Comparison of ENCODE assay signal across 19 cellular contexts in genomic region chr17:57032343-57032742, GRCh38. TPM values are rescaled to one million over a fixed set of nuclear protein-coding genes. Genes with fewer than 3 reads are reported as not detected.
A peak's percentile ranks its signal among the peaks of the same experiment; 100 is the strongest.
DNase-seq lines count a peak whose midpoint lies in the region; ATAC-seq and TF ChIP-seq lines count a peak whose summit lies in the region.
"Had no signal": no experiment of that assay in that cellular context is flagged by ENCODE, and none has a peak within 500 bp of the region (broad histone marks: within the 10 kb centered on the region; RNA-seq: fewer than 3 reads in every experiment).

No MANE protein-coding gene starts in this region.

- no peak overlapping the region for H2BK12ac ChIP-seq in neuronal stem cell (ENCODE audit: low read length)

- no peak for TF ChIP-seq POLR2A in gastroesophageal sphincter (IDR thresholded peaks at IDR 0.05)

- H3K27ac ChIP-seq in C4-2B (peak overlapping the region; percentile 68), gastroesophageal sphincter (peak overlapping the region; percentile 78 to 96 (median 86)), neuronal stem cell (replicated peaks; ENCODE audit: low read length) (no peak overlapping the region), OCI-LY7 (ENCODE audit: low read depth, low read length, poor library complexity, severe bottlenecking) (no peak overlapping the region)
- H3K27ac ChIP-seq: A549 had no signal

- H2BK15ac ChIP-seq in neuronal stem cell (ENCODE audit: low read length) = no peak overlapping the region

- no peak overlapping the region for H3K18ac ChIP-seq in neuronal stem cell (ENCODE audit: low read length)

- peak; percentile 29 for TF ChIP-seq EP300 in gastroesophageal sphincter (IDR thresholded peaks at IDR 0.05)

- no peak overlapping the region for H4K8ac ChIP-seq in neuronal stem cell (ENCODE audit: low read depth, low read length)

- no peak overlapping the region for H2AK5ac ChIP-seq in neuronal stem cell (ENCODE audit: low read depth, low read length)

- no peaks in the 10 kb centered on the region for H3K9me2 ChIP-seq in OCI-LY7 (ENCODE audit: insufficient read depth, low read length)

- DNase-seq in NCI-H2227 treated with DMSO at 0.1 percent for 48 hours (lab: John Stamatoyannopoulos, UW) (peak; percentile 31), neuronal stem cell (ENCODE audit: low spot score) (no peak), NCI-H82 treated with DMSO at 0.1 percent for 48 hours (lab: John Stamatoyannopoulos, UW; ENCODE audit: unreplicated experiment) (no peak), OCI-LY7 (ENCODE audit: low spot score) (no peak), NCI-H2196 (lab: John Stamatoyannopoulos, UW; ENCODE audit: unreplicated experiment) (no peak)
- DNase-seq: activated CD8-positive, alpha-beta memory T cell treated with anti-CD3 and anti-CD28 coated beads, Interleukin-2, amount 10 ng/mL, durations not matched to agents 7 days and 5 days; activated naive CD8-positive, alpha-beta T cell treated with anti-CD3 and anti-CD28 coated beads, Interleukin-2, amount 50 U/mL, for 24 hours; Calu3; effector memory CD8-positive, alpha-beta T cell; H7; mesendoderm; NCI-H2081 treated with DMSO at 0.1 percent for 48 hours; retina; RPMI8226 had no signal

- H3K36me3 ChIP-seq in gastroesophageal sphincter (no peaks in the 10 kb centered on the region), neuronal stem cell (replicated peaks in 1 of 2; ENCODE audit: control insufficient read depth in 2 of 2, insufficient read depth in 2 of 2, low read length in 2 of 2) (no peaks in the 10 kb centered on the region), OCI-LY7 (ENCODE audit: insufficient read depth, low read length) (no peaks in the 10 kb centered on the region; the same call in 1 of the 2 replicates)

- H3K14ac ChIP-seq in neuronal stem cell (ENCODE audit: low read length) = no peak overlapping the region

- H2BK5ac ChIP-seq in neuronal stem cell (ENCODE audit: low read length) = no peak overlapping the region

- H3K4me2 ChIP-seq in neuronal stem cell (ENCODE audit: insufficient read depth, low read length, poor library complexity, severe bottlenecking) (no peak overlapping the region), OCI-LY7 (ENCODE audit: low read length) (no peak overlapping the region)
- H3K4me2 ChIP-seq: A549 had no signal

- intact Hi-C loops in OCI-LY7 (cut with micrococcal nuclease; ENCODE audit: unreplicated experiment) = no loop called here

- no peaks in the 10 kb centered on the region for H4K20me1 ChIP-seq in OCI-LY7 (ENCODE audit: insufficient read depth, low read length)

- H2BK120ac ChIP-seq in neuronal stem cell (ENCODE audit: low read depth, low read length) = no peak overlapping the region

- H2AFZ ChIP-seq in neuronal stem cell (ENCODE audit: low read length) (peak overlapping the region; percentile 19), OCI-LY7 (ENCODE audit: low read length) (no peak overlapping the region)

- 15 to 18% methylated on average over 6 to 8 of the region's 8 CpGs for WGBS in gastroesophageal sphincter (ENCODE audit: low coverage in 1 of 2), 2 donors
- no CpG with 5 or more reads among the region's 8 CpGs for WGBS in neuronal stem cell (ENCODE audit: extremely low coverage in 2 of 2, insufficient read length in 2 of 2, insufficient replicate concordance in 1 of 2), 2 donors

- H3K4ac ChIP-seq in neuronal stem cell (ENCODE audit: low read length) = no peak overlapping the region

- ATAC-seq in gastroesophageal sphincter (peak; percentile 87), GM19328 (IDR thresholded peaks at IDR 0.05; ENCODE audit: unreplicated experiment) (no peak)
- ATAC-seq: A549; activated CD8-positive, alpha-beta memory T cell treated with anti-CD3 and anti-CD28 coated beads, Interleukin-2, amount 10 ng/mL, durations not matched to agents 7 days and 5 days; activated naive CD8-positive, alpha-beta T cell treated with anti-CD3 and anti-CD28 coated beads, Interleukin-2, amount 50 U/mL, for 24 hours; effector memory CD8-positive, alpha-beta T cell; HepG2 had no signal

- H3K27me3 ChIP-seq in gastroesophageal sphincter (no peaks in the 10 kb centered on the region), neuronal stem cell (ENCODE audit: control insufficient read depth in 3 of 3, insufficient read depth in 3 of 3, low read depth in 1 of 3, low read length in 3 of 3) (peaks cover 0 to 7% (median 0%) of the 10 kb centered on the region in 3 experiments)

- H3K9me3 ChIP-seq in gastroesophageal sphincter = no peaks in the 10 kb centered on the region
- peaks cover 2 to 5% of the 10 kb centered on the region in 2 donors for H3K9me3 ChIP-seq in neuronal stem cell (replicated peaks in 1 of 2; ENCODE audit: control insufficient read depth in 2 of 2, insufficient read depth in 1 of 2, low read depth in 1 of 2, low read length in 2 of 2)
- peaks cover 6% of the 10 kb centered on the region; the same call in 1 of the 2 replicates for H3K9me3 ChIP-seq in OCI-LY7 (ENCODE audit: low read length)

- no peaks in the 10 kb centered on the region for H3K79me1 ChIP-seq in neuronal stem cell (ENCODE audit: low read depth, low read length)

- no peaks in the 10 kb centered on the region for H3K79me2 ChIP-seq in OCI-LY7 (ENCODE audit: insufficient read depth, low read depth, low read length)

- no TSS peak for BruUV-seq in OCI-LY7 (replicated peaks; lab: Mats Ljungman, UMichigan)

- CTCF ChIA-PET in OCI-LY7 (lab: Charles Lee; ENCODE audit: unreplicated experiment) = no interaction called here

- POLR2A ChIA-PET in OCI-LY7 (lab: Charles Lee) = no interaction called here

- peaks cover 7 to 57% (median 12%) of the 10 kb centered on the region in 3 donors for H3K4me1 ChIP-seq in gastroesophageal sphincter
- peaks cover 2 to 4% of the 10 kb centered on the region in 2 donors for H3K4me1 ChIP-seq in neuronal stem cell (ENCODE audit: control insufficient read depth in 2 of 2, insufficient read depth in 1 of 2, low read depth in 1 of 2, low read length in 2 of 2)
- H3K4me1 ChIP-seq in OCI-LY7 (ENCODE audit: insufficient read depth, low read length, poor library complexity, severe bottlenecking) = no peaks in the 10 kb centered on the region

- no peak overlapping the region for H3K9ac ChIP-seq in neuronal stem cell (ENCODE audit: low read depth, low read length, poor library complexity)

- H3K23ac ChIP-seq in neuronal stem cell (ENCODE audit: low read depth, low read length, poor library complexity) = no peak overlapping the region

- H3K4me3 ChIP-seq in gastroesophageal sphincter (no peak overlapping the region), neuronal stem cell (ENCODE audit: low read length in 2 of 2) (no peak overlapping the region), OCI-LY7 (ENCODE audit: low read depth, low read length, poor library complexity, severe bottlenecking) (no peak overlapping the region)
- H3K4me3 ChIP-seq: A549 had no signal

- TF ChIP-seq CTCF in C4-2B (conservative IDR thresholded peaks at IDR 0.05) (no peak), gastroesophageal sphincter (IDR thresholded peaks at IDR 0.05) (no peak), OCI-LY7 (conservative IDR thresholded peaks at IDR 0.05; ENCODE audit: low read length) (no peak)

- no peak overlapping the region for H4K91ac ChIP-seq in neuronal stem cell (ENCODE audit: low read depth, low read length, poor library complexity)

RNA-seq across cellular contexts. Expression of gene AKAP1, which starts 52.7 kb away (rescaled TPM):
- total RNA-seq in gastroesophageal sphincter = 100 to 1,000 TPM in 1 of 4 donors, 10 to 100 TPM in 3; 78.6 to 154 (median 95.4) TPM
- 12.3 TPM for polyA plus RNA-seq in neuronal stem cell (2013, experiment 1 of 2)
- 13.3 TPM for polyA plus RNA-seq in neuronal stem cell (2013, experiment 2 of 2)
- total RNA-seq in OCI-LY7 (2014; rRNA removed; shearing (Covaris generic)) = 49.0 and 56.2 TPM in 2 replicates
- total RNA-seq in OCI-LY7 (2022) = 40.0 and 41.8 TPM in 2 replicates

RNA-seq across cellular contexts. Expression of gene SCPEP1, which starts 54.4 kb away (rescaled TPM):
- total RNA-seq in gastroesophageal sphincter (100 to 1,000 TPM in 1 of 4 donors, 10 to 100 TPM in 3; 84.5 to 104 (median 94.1) TPM), OCI-LY7 (2022) (43.0 and 48.8 TPM in 2 replicates)
- polyA plus RNA-seq in neuronal stem cell (2013, experiment 1 of 2) = 22.2 TPM
- 22.7 TPM for polyA plus RNA-seq in neuronal stem cell (2013, experiment 2 of 2)
- total RNA-seq in OCI-LY7 (2014; rRNA removed; shearing (Covaris generic)) = 36.5 and 48.2 TPM in 2 replicates

Comparison
In these comparisons a context has a peak if more than half of its experiments do, and no peak if none do; other contexts are left out.
1. H3K27ac ChIP-seq: peak in C4-2B (single experiment) and gastroesophageal sphincter (4 of 4); none in neuronal stem cell (single experiment) and OCI-LY7 (single experiment).